Comparison of ENCODE assay signal across 19 cellular contexts in genomic region chr7:53397911-53398310, GRCh38.
"Had no signal": no experiment of that assay in that cellular context is flagged by ENCODE, and none has a peak within 500 bp of the region (broad histone marks: within the 10 kb centered on the region; RNA-seq: fewer than 3 reads in every experiment).

No MANE protein-coding gene starts in this region.

- H3K4me1 ChIP-seq: adrenal gland had no signal

- H3K36me3 ChIP-seq: adrenal gland had no signal

- H3K9me3 ChIP-seq: adrenal gland had no signal

- H3K4me3 ChIP-seq: adrenal gland had no signal

- H3K27ac ChIP-seq: adrenal gland had no signal

- DNase-seq: activated CD4-positive, alpha-beta T cell treated with anti-CD3 and anti-CD28 coated beads for 4 hours; activated CD4-positive, alpha-beta T cell treated with anti-CD3 and anti-CD28 coated beads, Interleukin-2, amount 50 U/mL, for 4 hours; activated CD8-positive, alpha-beta memory T cell treated with anti-CD3 and anti-CD28 coated beads, Interleukin-2, amount 50 U/mL, for 48 hours; activated CD8-positive, alpha-beta T cell treated with anti-CD3 and anti-CD28 coated beads, Interleukin-2, amount 10 ng/mL, durations not matched to agents 7 days and 5 days; activated naive CD4-positive, alpha-beta T cell treated with anti-CD3 and anti-CD28 coated beads, Interleukin-2, amount 50 U/mL, for 16 hours; activated naive CD8-positive, alpha-beta T cell treated with anti-CD3 and anti-CD28 coated beads, Interleukin-2, amount 10 ng/mL, durations not matched to agents 7 days and 5 days; activated T-cell treated with anti-CD3 and anti-CD28 coated beads, Interleukin-2, amount 50 U/mL, for 1 hour; adrenal gland; anterior cingulate cortex; MM.1S; NCI-H1105; NCI-H1436 treated with DMSO at 0.1 percent for 48 hours; NCI-H187 treated with DMSO at 0.1 percent for 48 hours; NCI-H2081 treated with DMSO at 0.1 percent for 48 hours; NCI-H526; NCI-H774; NK-92 treated with Interleukin-12 subunit alpha and Interleukin-12 subunit beta, amount 100 ng/mL, for 24 hours; PC-3; SHP77 treated with DMSO at 0.1 percent for 48 hours had no signal

- H3K27me3 ChIP-seq: adrenal gland had no signal
